Comparison of ENCODE assay signal across 11 cellular contexts in the genomic region with DNA sequence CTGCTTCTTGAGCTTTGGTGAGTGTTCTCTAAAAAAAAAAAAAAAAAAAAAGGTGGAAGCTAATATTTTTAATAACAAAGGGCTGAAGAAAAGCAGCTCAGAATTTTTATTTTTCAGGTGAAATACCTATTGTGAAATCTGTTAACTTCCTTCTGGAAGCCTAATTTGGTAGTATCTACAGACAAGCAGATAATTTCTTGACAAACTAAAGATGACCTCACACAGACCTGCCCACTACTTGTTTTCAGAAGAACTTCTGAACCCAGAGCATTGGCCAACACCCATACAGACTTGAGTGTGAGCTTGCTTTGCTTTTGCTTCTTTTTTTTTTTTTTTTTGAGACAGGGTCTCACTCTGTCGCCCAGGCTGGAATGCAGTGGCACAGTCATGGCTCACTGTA.
"Had no signal": no experiment of that assay in that cellular context is flagged by ENCODE, and none has a peak within 500 bp of the region (broad histone marks: within the 10 kb centered on the region; RNA-seq: fewer than 3 reads in every experiment).

No MANE protein-coding gene starts in this region.

- H3K9me3 Mint-ChIP-seq: T-helper 2 cell treated with Interferon-gamma antibody and Interleukin-4, amounts not matched to agents 5 μg/mL and 100 μg/mL, for 36 hours had no signal

- H3K4me3 Mint-ChIP-seq: T-helper 2 cell treated with Interferon-gamma antibody and Interleukin-4, amounts not matched to agents 5 μg/mL and 100 μg/mL, for 36 hours had no signal

- ATAC-seq: activated CD4-positive, CD25-positive, alpha-beta regulatory T cell treated with anti-CD3 and anti-CD28 coated beads, Interleukin-2, amount 50 U/mL, for 24 hours had no signal

- H3K27ac Mint-ChIP-seq: T-helper 2 cell treated with Interferon-gamma antibody and Interleukin-4, amounts not matched to agents 5 μg/mL and 100 μg/mL, for 36 hours had no signal

- H3K36me3 ChIP-seq: adrenal gland, tibial nerve had no signal

- H3K9me3 ChIP-seq: adrenal gland, tibial nerve had no signal

- H3K27me3 ChIP-seq: adrenal gland, tibial nerve had no signal

- DNase-seq: activated naive CD4-positive, alpha-beta T cell treated with anti-CD3 and anti-CD28 coated beads, Interleukin-2, amount 50 U/mL, for 16 hours; central memory CD4-positive, alpha-beta T cell; effector memory CD4-positive, alpha-beta T cell; kidney glomerular epithelial cell; stimulated activated CD4-positive, alpha-beta T cell treated with anti-CD3 and anti-CD28 coated beads, Interleukin-15, amount 100 ng/mL, for 24 hours; stimulated activated CD4-positive, alpha-beta T cell treated with anti-CD3 and anti-CD28 coated beads, Interleukin-4, amount 100 ng/mL, for 24 hours; SW 1271 had no signal

- H3K4me3 ChIP-seq: tibial nerve had no signal
